In genomic region chr6:169789146-169789943, GRCh38 we compare ENCODE assay signal across 8 cellular contexts. TPM values are rescaled to one million over a fixed set of nuclear protein-coding genes. Genes with fewer than 3 reads are reported as not detected.
DNase-seq lines count a peak whose midpoint lies in the region; ATAC-seq and TF ChIP-seq lines count a peak whose summit lies in the region.

No MANE protein-coding gene starts in this region.

- WGBS in heart left ventricle, 4 donors = 62 to 64% (median 63%) methylated on average over 22 to 24 of the region's 24 CpGs
- 84% methylated on average over 24 of the region's 24 CpGs for WGBS in mesenchymal stem cell

- H3K9ac ChIP-seq in mesenchymal stem cell (ENCODE audit: low read length) = peak overlapping the region; percentile 83

- peak overlapping the region; percentile 88 for H3K4me2 ChIP-seq in mesenchymal stem cell (ENCODE audit: low read length, poor library complexity, severe bottlenecking)

- DNase-seq in heart left ventricle = no peak
- no peak for DNase-seq in left cardiac atrium
- DNase-seq in ascending aorta (ENCODE audit: low spot score in 2 of 2) = peak in 1 of 2 donors; percentile 42
- DNase-seq in mesenchymal stem cell = no peak
- peak; percentile 39 for DNase-seq in ureter (ENCODE audit: low spot score)
- DNase-seq in NCI-H2196 treated with DMSO at 0.1 percent for 48 hours (lab: John Stamatoyannopoulos, UW; ENCODE audit: unreplicated experiment) = no peak
- DNase-seq in NCI-H187 treated with DMSO at 0.1 percent for 48 hours (lab: John Stamatoyannopoulos, UW) = no peak

- TF ChIP-seq POLR2A in heart left ventricle (IDR thresholded peaks at IDR 0.05) = no peak

- H3K4me3 ChIP-seq in heart left ventricle (peak overlapping the region in 10 of 12 donors; percentile 44 to 63 (median 50)), ascending aorta (peak overlapping the region; percentile 63 to 69), mesenchymal stem cell (ENCODE audit: insufficient read depth in 1 of 2, low read depth in 1 of 2, low read length in 2 of 2) (peak overlapping the region in 1 of 2 experiments; percentile 79)

- H3K9me3 ChIP-seq in heart left ventricle = no peaks in the 10 kb centered on the region
- H3K9me3 ChIP-seq in ascending aorta = no peaks in the 10 kb centered on the region
- no peaks in the 10 kb centered on the region for H3K9me3 ChIP-seq in mesenchymal stem cell (ENCODE audit: control insufficient read depth, low read length)

- no peak for TF ChIP-seq CTCF in heart left ventricle (IDR thresholded peaks at IDR 0.05)
- no peak for TF ChIP-seq CTCF in ascending aorta (IDR thresholded peaks at IDR 0.05)

- no peaks in the 10 kb centered on the region for H3K36me3 ChIP-seq in heart left ventricle
- H3K36me3 ChIP-seq in ascending aorta = no peaks in the 10 kb centered on the region
- H3K36me3 ChIP-seq in mesenchymal stem cell (ENCODE audit: control insufficient read depth in 1 of 2, insufficient read depth in 2 of 2, low read depth in 1 of 2, low read length in 2 of 2) = peaks cover 0 to 4% of the 10 kb centered on the region in 2 experiments

- peak overlapping the region; percentile 62 for H4K91ac ChIP-seq in mesenchymal stem cell (ENCODE audit: low read length)

- no peak overlapping the region for H3K23ac ChIP-seq in mesenchymal stem cell (ENCODE audit: low read length in 2 of 2)

- H2AK5ac ChIP-seq in mesenchymal stem cell (ENCODE audit: low read length, severe bottlenecking) = no peak overlapping the region

- intact Hi-C loops in heart left ventricle (cut with DNase I) = loop anchor here in 1 of 10 donors (5.0 kb wide), 1 partner anchor 743 kb away; no protein-coding TSS in a partner anchor
- intact Hi-C loops in left cardiac atrium (cut with DNase I) = no loop called here
- intact Hi-C loops in ascending aorta (cut with DNase I) = no loop called here

- H3K14ac ChIP-seq in mesenchymal stem cell (ENCODE audit: low read length in 2 of 2) = no peak overlapping the region

- H3K4me1 ChIP-seq in heart left ventricle = peaks cover 0 to 18% (median 13%) of the 10 kb centered on the region in 12 donors
- peaks cover 0 to 5% of the 10 kb centered on the region in 2 donors for H3K4me1 ChIP-seq in ascending aorta
- peaks cover 23% of the 10 kb centered on the region for H3K4me1 ChIP-seq in mesenchymal stem cell (ENCODE audit: control insufficient read depth, insufficient read depth, low read depth, low read length)

- H3K27ac ChIP-seq in heart left ventricle (peak overlapping the region in 1 of 12 donors; percentile 82), ascending aorta (no peak overlapping the region), mesenchymal stem cell (ENCODE audit: low read length, poor library complexity, severe bottlenecking) (no peak overlapping the region)

- peaks cover 0 to 12% (median 0%) of the 10 kb centered on the region in 9 donors for H3K27me3 ChIP-seq in heart left ventricle
- no peaks in the 10 kb centered on the region for H3K27me3 ChIP-seq in ascending aorta
- H3K27me3 ChIP-seq in mesenchymal stem cell (ENCODE audit: control insufficient read depth in 1 of 2, insufficient read depth in 1 of 2, low read length in 2 of 2) = peaks cover 0 to 23% of the 10 kb centered on the region in 2 experiments

- H3K18ac ChIP-seq in mesenchymal stem cell (ENCODE audit: low read depth in 1 of 2, low read length in 2 of 2) = peak overlapping the region in 1 of 2 experiments; percentile 27

- H2BK120ac ChIP-seq in mesenchymal stem cell (ENCODE audit: low read depth, low read length) = no peak overlapping the region

- no peak overlapping the region for H2BK15ac ChIP-seq in mesenchymal stem cell (ENCODE audit: low read depth, poor library complexity, severe bottlenecking)

- no peak overlapping the region for H2BK12ac ChIP-seq in mesenchymal stem cell (ENCODE audit: low read length in 2 of 2)

- H2BK5ac ChIP-seq in mesenchymal stem cell (ENCODE audit: low read depth, low read length, poor library complexity, severe bottlenecking) = no peak overlapping the region

- H4K8ac ChIP-seq in mesenchymal stem cell (ENCODE audit: low read length) = peak overlapping the region; percentile 78

- H3K4ac ChIP-seq in mesenchymal stem cell (ENCODE audit: low read depth in 1 of 2, low read length in 2 of 2) = peak overlapping the region in 1 of 2 experiments; percentile 15

- H3K79me1 ChIP-seq in mesenchymal stem cell (replicated peaks; ENCODE audit: low read length, poor library complexity, severe bottlenecking) = no peaks in the 10 kb centered on the region

- peak overlapping the region; percentile 67 for H2AFZ ChIP-seq in mesenchymal stem cell (ENCODE audit: low read depth, low read length)

- ATAC-seq in heart left ventricle (no peak), left cardiac atrium (no peak)
- no peak for ATAC-seq in activated CD4-positive, CD25-positive, alpha-beta regulatory T cell treated with anti-CD3 and anti-CD28 coated beads, Interleukin-2, amount 50 U/mL, for 24 hours

RNA-seq across cellular contexts. Expression of gene ERMARD, which starts 37.9 kb away (rescaled TPM):
- total RNA-seq in heart left ventricle (10 to 100 TPM in 3 of 9 donors, 1 to 10 TPM in 6; 6.4 to 15.5 (median 8.8) TPM), left cardiac atrium (10 to 100 TPM; 10.5 to 11.3 TPM), ascending aorta (4.0 TPM), ureter (35.6 TPM)
- 10 to 100 TPM in 1 of 2 donors, 1 to 10 TPM in 1; 8.8 to 19.5 TPM for polyA plus RNA-seq in heart left ventricle
- 8.0 TPM for polyA plus RNA-seq in mesenchymal stem cell (2013, experiment 1 of 2)
- 10.8 TPM for polyA plus RNA-seq in mesenchymal stem cell (2013, experiment 2 of 2)

RNA-seq across cellular contexts. Expression of gene DYNLT2, which starts 38.0 kb away (rescaled TPM):
- total RNA-seq in heart left ventricle (1 to 10 TPM in 1 of 9 donors, under 1 TPM in 8; 0.49 to 1.2 (median 0.62) TPM), left cardiac atrium (1 to 10 TPM in 1 of 2 donors, under 1 TPM in 1; 0.59 to 1.1 TPM), ascending aorta (0.21 TPM), ureter (3.8 TPM)
- 1 to 10 TPM in 1 of 2 donors, under 1 TPM in 1; 0.67 to 1.5 TPM for polyA plus RNA-seq in heart left ventricle
- polyA plus RNA-seq in mesenchymal stem cell (2013, experiment 1 of 2) = 0.48 TPM
- polyA plus RNA-seq in mesenchymal stem cell (2013, experiment 2 of 2) = 0.27 TPM
